ENCODE assay signal across 7 cellular contexts in genomic region chr22:20238567-20239062, GRCh38. TPM values are rescaled to one million over a fixed set of nuclear protein-coding genes. Genes with fewer than 3 reads are reported as not detected.
DNase-seq lines count a peak whose midpoint lies in the region; ATAC-seq and TF ChIP-seq lines count a peak whose summit lies in the region.

No MANE protein-coding gene starts in this region.

- peaks cover 18% of the 10 kb centered on the region; the same call in 1 of the 2 replicates for H3K27me3 ChIP-seq in SJCRH30

- peak; percentile 59 for ATAC-seq in HG03196 (IDR thresholded peaks at IDR 0.05; ENCODE audit: unreplicated experiment)

- H3K4me3 ChIP-seq in SJCRH30 = peak overlapping the region; percentile 26

- no peaks in the 10 kb centered on the region for H3K36me3 ChIP-seq in SJCRH30

- peaks cover 23% of the 10 kb centered on the region for H3K4me1 ChIP-seq in SJCRH30

- POLR2A ChIA-PET in GM10248 (lab: Yijun Ruan, JAX) = no interaction called here

- H3K9me3 ChIP-seq in SJCRH30 (replicated peaks) = no peaks in the 10 kb centered on the region

- CTCF ChIA-PET in GM10248 (lab: Yijun Ruan, JAX) = interaction anchor here (0.8 to 2.8 kb wide), 20 partner anchors 8 to 268 kb away, joined by 3 to 19 read pairs (median 4); no protein-coding TSS in a partner anchor

- TF ChIP-seq CTCF in GM10248 (IDR thresholded peaks at IDR 0.05; ENCODE audit: control extremely low read depth, extremely low read depth, low read depth, missing control alignments) = peak; percentile 73

- peak; percentile 91 for DNase-seq in GM10248 (ENCODE audit: extremely low spot score)
- DNase-seq in SJCRH30 = peak; percentile 82 to 85
- peak; percentile 89 for DNase-seq in islet precursor cell
- DNase-seq in stimulated activated CD8-positive, alpha-beta memory T cell treated with anti-CD3 and anti-CD28 coated beads, Interleukin-7, amount 100 ng/mL, for 24 hours (ENCODE audit: low read depth) = peak; percentile 23
- no peak for DNase-seq in dedifferentiated amniotic fluid mesenchymal stem cell (ENCODE audit: extremely low spot score)

- no peak overlapping the region; the same call in 1 of the 2 replicates for H3K27ac ChIP-seq in SJCRH30
- peak overlapping the region; percentile 75 for H3K27ac ChIP-seq in angular gyrus (ENCODE audit: low read depth, low read length)

RNA-seq across cellular contexts. Expression of gene RTN4R, which starts 29.5 kb away (rescaled TPM):
- total RNA-seq in SJCRH30 (2014; rRNA removed; shearing (Covaris generic)) = 0.10 and 0.30 TPM in 2 replicates
